Comparison of ENCODE assay signal across 9 cellular contexts in genomic region chr6:11198663-11199603, GRCh38.
DNase-seq lines count a peak whose midpoint lies in the region; ATAC-seq lines count a peak whose summit lies in the region.
"Had no signal": no experiment of that assay in that cellular context is flagged by ENCODE, and none has a peak within 500 bp of the region (broad histone marks: within the 10 kb centered on the region; RNA-seq: fewer than 3 reads in every experiment).

No MANE protein-coding gene starts in this region.

- H3K36me3 Mint-ChIP-seq in T-helper 1 cell treated with Interleukin-12 subunit alpha and Interleukin-12 subunit beta and Interleukin-4 antibody, amounts not matched to agents 30 μg/mL and 1 μg/mL, for 36 hours (ENCODE audit: low read depth), result peaks cover 59% of the 10 kb centered on the region

- H3K27me3 Mint-ChIP-seq in T-helper 1 cell treated with Interleukin-12 subunit alpha and Interleukin-12 subunit beta and Interleukin-4 antibody, amounts not matched to agents 30 μg/mL and 1 μg/mL, for 36 hours (ENCODE audit: low read depth), result no peaks in the 10 kb centered on the region

- peaks cover 70% of the 10 kb centered on the region for H3K4me1 Mint-ChIP-seq in T-helper 1 cell treated with Interleukin-12 subunit alpha and Interleukin-12 subunit beta and Interleukin-4 antibody, amounts not matched to agents 30 μg/mL and 1 μg/mL, for 36 hours (ENCODE audit: low read depth)

- no peaks in the 10 kb centered on the region for H3K36me3 ChIP-seq in ACC112 (ENCODE audit: insufficient read depth, low read length)

- no peaks in the 10 kb centered on the region for H3K27me3 ChIP-seq in ACC112 (ENCODE audit: insufficient read depth, low read length)

- H3K27ac ChIP-seq in ACC112 (ENCODE audit: low read depth, low read length), result peak overlapping the region; percentile 90

- H3K4me3 Mint-ChIP-seq in T-helper 1 cell treated with Interleukin-12 subunit alpha and Interleukin-12 subunit beta and Interleukin-4 antibody, amounts not matched to agents 30 μg/mL and 1 μg/mL, for 36 hours, result peak overlapping the region; percentile 57

- no peaks in the 10 kb centered on the region for H3K9me3 Mint-ChIP-seq in T-helper 1 cell treated with Interleukin-12 subunit alpha and Interleukin-12 subunit beta and Interleukin-4 antibody, amounts not matched to agents 30 μg/mL and 1 μg/mL, for 36 hours

- peaks cover 77% of the 10 kb centered on the region for H3K4me1 ChIP-seq in ACC112 (ENCODE audit: control insufficient read depth, insufficient read depth, low read length, unreplicated experiment)

- no peak overlapping the region for H2AFZ ChIP-seq in ACC112 (ENCODE audit: low read length, unreplicated experiment)

- ATAC-seq in GM21390 (IDR thresholded peaks at IDR 0.05; ENCODE audit: unreplicated experiment) (peak; percentile 67), GM18520 (IDR thresholded peaks at IDR 0.05; ENCODE audit: unreplicated experiment) (no peak)
- ATAC-seq: Panc1 had no signal

- peak overlapping the region; percentile 93 for H3K27ac Mint-ChIP-seq in T-helper 1 cell treated with Interleukin-12 subunit alpha and Interleukin-12 subunit beta and Interleukin-4 antibody, amounts not matched to agents 30 μg/mL and 1 μg/mL, for 36 hours

- H3K79me2 ChIP-seq in ACC112 (ENCODE audit: control insufficient read depth, insufficient read depth, low read length, unreplicated experiment), result no peaks in the 10 kb centered on the region

- DNase-seq in iris pigment epithelial cell (ENCODE audit: low read depth), result peak; percentile 65
- DNase-seq in NCI-H187 (lab: John Stamatoyannopoulos, UW), result no peak
- DNase-seq in NCI-H748 treated with DMSO at 0.1 percent for 48 hours (lab: John Stamatoyannopoulos, UW), result no peak
- DNase-seq in AG20443 (ENCODE audit: low spot score), result no peak

- no peak overlapping the region for H3K4me3 ChIP-seq in ACC112 (ENCODE audit: low read depth, low read length)
